ENCODE assay signal across 22 cellular contexts in genomic region chr6:159119835-159120234, GRCh38. TPM values are rescaled to one million over a fixed set of nuclear protein-coding genes. Genes with fewer than 3 reads are reported as not detected.
DNase-seq lines count a peak whose midpoint lies in the region; ATAC-seq and TF ChIP-seq lines count a peak whose summit lies in the region.
"Had no signal": no experiment of that assay in that cellular context is flagged by ENCODE, and none has a peak within 500 bp of the region (broad histone marks: within the 10 kb centered on the region; RNA-seq: fewer than 3 reads in every experiment).

No MANE protein-coding gene starts in this region.

- TF ChIP-seq CTCF in HL-60 (IDR thresholded peaks at IDR 0.05; ENCODE audit: insufficient read depth, low read length), result no peak
- no peak for TF ChIP-seq CTCF in OCI-LY1 (IDR thresholded peaks at IDR 0.05; ENCODE audit: low read length)
- no peak for TF ChIP-seq CTCF in lung (IDR thresholded peaks at IDR 0.05; ENCODE audit: control extremely low read depth, extremely low read depth)

- peaks cover 32% of the 10 kb centered on the region for H3K4me1 ChIP-seq in OCI-LY1 (ENCODE audit: insufficient read depth, low read length, severe bottlenecking)
- H3K4me1 ChIP-seq in lung (ENCODE audit: control insufficient read depth in 2 of 2, insufficient read depth in 2 of 2, low read length in 2 of 2), result peaks cover 0 to 4% of the 10 kb centered on the region in 2 donors
- H3K4me1 ChIP-seq: foreskin keratinocyte, uterus had no signal

- DNase-seq in HL-60 (ENCODE audit: low read depth in 1 of 2, low spot score in 1 of 2) (no peak), lung (ENCODE audit: low spot score) (no peak)
- DNase-seq in stimulated activated naive B cell treated with anti-CD40 and anti-IgM and Interleukin-4, amounts not matched to agents 10 μg/mL and 1 μg/mL and 100 μg/mL, for 72 hours, result no peak
- DNase-seq: activated CD4-positive, alpha-beta T cell treated with anti-CD3 and anti-CD28 coated beads, Interleukin-2, amount 50 U/mL, for 4 hours; activated effector memory CD4-positive, alpha-beta T cell treated with anti-CD3 and anti-CD28 coated beads, Interleukin-2, amount 50 U/mL, for 16 hours; CD8-positive, alpha-beta memory T cell; erythroblast; foreskin keratinocyte; HFFc6; islet precursor cell; mammary epithelial cell; naive thymus-derived CD8-positive, alpha-beta T cell; NCI-H1436 treated with DMSO at 0.1 percent for 48 hours; NCI-H524; SK-N-SH; stimulated activated CD8-positive, alpha-beta memory T cell treated with anti-CD3 and anti-CD28 coated beads, Interleukin-4, amount 100 ng/mL, for 48 hours; uterus had no signal

- no peaks in the 10 kb centered on the region for H3K27me3 ChIP-seq in HL-60 (ENCODE audit: insufficient read depth, poor library complexity, severe bottlenecking)
- H3K27me3 ChIP-seq in OCI-LY1 (ENCODE audit: insufficient read depth, low read length), result no peaks in the 10 kb centered on the region
- H3K27me3 ChIP-seq in lung (ENCODE audit: control insufficient read depth, insufficient read depth), result no peaks in the 10 kb centered on the region
- H3K27me3 ChIP-seq: uterus had no signal

- no peaks in the 10 kb centered on the region for H4K20me1 ChIP-seq in OCI-LY1 (ENCODE audit: insufficient read depth, low read length)

- no peak overlapping the region for H3K4me3 ChIP-seq in HL-60 (replicated peaks; ENCODE audit: insufficient read depth, low read length)
- H3K4me3 ChIP-seq in OCI-LY1 (ENCODE audit: low read depth, low read length, poor library complexity, severe bottlenecking), result no peak overlapping the region
- no peak overlapping the region for H3K4me3 ChIP-seq in lung
- H3K4me3 ChIP-seq: uterus had no signal

- H3K27me3 Mint-ChIP-seq in stimulated activated naive B cell treated with anti-CD40 and anti-IgM and Interleukin-4, amounts not matched to agents 10 μg/mL and 1 μg/mL and 100 μg/mL, for 72 hours, result no peaks in the 10 kb centered on the region
- H3K27me3 Mint-ChIP-seq: naive thymus-derived CD8-positive, alpha-beta T cell had no signal

- peak overlapping the region; percentile 93 for H3K27ac Mint-ChIP-seq in stimulated activated naive B cell treated with anti-CD40 and anti-IgM and Interleukin-4, amounts not matched to agents 10 μg/mL and 1 μg/mL and 100 μg/mL, for 72 hours
- H3K27ac Mint-ChIP-seq: HFFc6 had no signal

- H3K27ac ChIP-seq in HL-60 (replicated peaks), result peak overlapping the region; percentile 58
- peak overlapping the region; percentile 20 for H3K27ac ChIP-seq in OCI-LY1 (ENCODE audit: low read depth, low read length, poor library complexity, severe bottlenecking)
- peak overlapping the region in 1 of 2 donors; percentile 84 for H3K27ac ChIP-seq in lung (ENCODE audit: low read depth in 1 of 2, low read length in 1 of 2)
- H3K27ac ChIP-seq: foreskin keratinocyte, RWPE1, uterus had no signal

- peaks cover 60 to 86% of the 10 kb centered on the region in 2 donors for H3K4me1 Mint-ChIP-seq in stimulated activated naive B cell treated with anti-CD40 and anti-IgM and Interleukin-4, amounts not matched to agents 10 μg/mL and 1 μg/mL and 100 μg/mL, for 72 hours
- H3K4me1 Mint-ChIP-seq: CD8-positive, alpha-beta memory T cell had no signal

- no peaks in the 10 kb centered on the region for H3F3A ChIP-seq in OCI-LY1 (ENCODE audit: insufficient read depth, low read length)

- WGBS in lung, 2 donors, result 37 to 72% methylated on average over 7 of the region's 7 CpGs

- no peak overlapping the region for H3K4me2 ChIP-seq in OCI-LY1 (ENCODE audit: low read length)
- H3K4me2 ChIP-seq: SK-N-SH had no signal

- H3K9me2 ChIP-seq in OCI-LY1 (ENCODE audit: low read depth, low read length), result no peaks in the 10 kb centered on the region
- H3K9me2 ChIP-seq: SK-N-SH had no signal

- ATAC-seq in lung (ENCODE audit: insufficient read depth, low FRiP score), result peak; percentile 22
- ATAC-seq in stimulated activated naive B cell treated with anti-CD40 and anti-IgM and Interleukin-4, amounts not matched to agents 10 μg/mL and 1 μg/mL and 100 μg/mL, for 72 hours (replicated peaks), result no peak
- no peak for ATAC-seq in HG02610 (IDR thresholded peaks at IDR 0.05; ENCODE audit: unreplicated experiment)
- ATAC-seq in GM19023 (IDR thresholded peaks at IDR 0.05; ENCODE audit: unreplicated experiment), result no peak
- ATAC-seq in GM19035 (IDR thresholded peaks at IDR 0.05; ENCODE audit: unreplicated experiment), result no peak
- ATAC-seq: foreskin keratinocyte; naive thymus-derived CD8-positive, alpha-beta T cell had no signal

- H2AFZ ChIP-seq in OCI-LY1 (ENCODE audit: low read length), result no peak overlapping the region

- H3K9me3 ChIP-seq in OCI-LY1 (ENCODE audit: low read length), result peaks cover 2% of the 10 kb centered on the region; the same call in 1 of the 2 replicates
- no peaks in the 10 kb centered on the region for H3K9me3 ChIP-seq in lung (ENCODE audit: control insufficient read depth in 2 of 2, insufficient read depth in 1 of 2, low read length in 1 of 2)
- H3K9me3 ChIP-seq: SK-N-SH, uterus had no signal

- H3K36me3 Mint-ChIP-seq in stimulated activated naive B cell treated with anti-CD40 and anti-IgM and Interleukin-4, amounts not matched to agents 10 μg/mL and 1 μg/mL and 100 μg/mL, for 72 hours, result peaks cover 16 to 26% of the 10 kb centered on the region in 2 donors
- H3K36me3 Mint-ChIP-seq: CD8-positive, alpha-beta memory T cell; naive thymus-derived CD8-positive, alpha-beta T cell had no signal

- no peak overlapping the region for H3K9ac ChIP-seq in OCI-LY1 (ENCODE audit: low read length)
- H3K9ac ChIP-seq: SK-N-SH had no signal

- H3K36me3 ChIP-seq in OCI-LY1 (ENCODE audit: insufficient read depth, low read length), result peaks cover 8% of the 10 kb centered on the region; the same call in 1 of the 2 replicates
- no peaks in the 10 kb centered on the region for H3K36me3 ChIP-seq in lung (ENCODE audit: control insufficient read depth in 2 of 2, insufficient read depth in 2 of 2, low read length in 2 of 2)
- H3K36me3 ChIP-seq: uterus had no signal

- H3K9me3 Mint-ChIP-seq in stimulated activated naive B cell treated with anti-CD40 and anti-IgM and Interleukin-4, amounts not matched to agents 10 μg/mL and 1 μg/mL and 100 μg/mL, for 72 hours, result peaks cover 11 to 16% of the 10 kb centered on the region in 2 donors
- H3K9me3 Mint-ChIP-seq: CD8-positive, alpha-beta memory T cell; HFFc6; naive thymus-derived CD8-positive, alpha-beta T cell had no signal

- peak overlapping the region; percentile 29 to 62 for H3K4me3 Mint-ChIP-seq in stimulated activated naive B cell treated with anti-CD40 and anti-IgM and Interleukin-4, amounts not matched to agents 10 μg/mL and 1 μg/mL and 100 μg/mL, for 72 hours
- H3K4me3 Mint-ChIP-seq: CD8-positive, alpha-beta memory T cell; HFFc6; naive thymus-derived CD8-positive, alpha-beta T cell had no signal

- no peaks in the 10 kb centered on the region for H3K79me2 ChIP-seq in OCI-LY1 (ENCODE audit: insufficient read depth, low read length)

RNA-seq across cellular contexts. Expression of gene FNDC1, which starts 49.4 kb away (rescaled TPM):
- total RNA-seq in lung, result 1 to 10 TPM in 1 of 2 donors, under 1 TPM in 1; 0.40 to 8.6 TPM
- under 1 TPM; 0.06 to 0.23 TPM for polyA plus RNA-seq in lung
- total RNA-seq: HFFc6; naive thymus-derived CD8-positive, alpha-beta T cell had no signal
- polyA plus RNA-seq: CD8-positive, alpha-beta memory T cell; mammary epithelial cell; naive thymus-derived CD8-positive, alpha-beta T cell; SK-N-SH had no signal
